1 cellular context compared by ENCODE assay signal in genomic region chr19:16456652-16457194, GRCh38.
TF ChIP-seq lines count a peak whose summit lies in the region.

No MANE protein-coding gene starts in this region.

TF ChIP-seq in WTC11, 78 proteins besides CTCF, POLR2A, EP300 and RAD21:
- TF ChIP-seq ZNF281 (CRISPR knock-in tag; IDR thresholded peaks at IDR 0.05) = no peak
- TF ChIP-seq ESRRA (CRISPR knock-in tag; IDR thresholded peaks at IDR 0.05; ENCODE audit: borderline replicate concordance) = no peak
- no peak for TF ChIP-seq SMAD3 (CRISPR knock-in tag; IDR thresholded peaks at IDR 0.05; ENCODE audit: borderline replicate concordance)
- no peak for TF ChIP-seq GTF2I (CRISPR knock-in tag; conservative IDR thresholded peaks at IDR 0.05)
- no peak for TF ChIP-seq ZNF232 (CRISPR knock-in tag; IDR thresholded peaks at IDR 0.05)
- TF ChIP-seq CREM (CRISPR knock-in tag; IDR thresholded peaks at IDR 0.05) = no peak
- TF ChIP-seq ZNF416 (CRISPR knock-in tag; IDR thresholded peaks at IDR 0.05) = no peak
- TF ChIP-seq GRHL2 (CRISPR knock-in tag; IDR thresholded peaks at IDR 0.05; ENCODE audit: insufficient replicate concordance, severe bottlenecking) = no peak
- no peak for TF ChIP-seq HMGA2 (CRISPR knock-in tag; IDR thresholded peaks at IDR 0.05)
- no peak for TF ChIP-seq USF1 (CRISPR knock-in tag; IDR thresholded peaks at IDR 0.05)
- no peak for TF ChIP-seq CBFB (CRISPR knock-in tag; IDR thresholded peaks at IDR 0.05; ENCODE audit: low read depth)
